Comparison of ENCODE assay signal across 22 cellular contexts in the genomic region with DNA sequence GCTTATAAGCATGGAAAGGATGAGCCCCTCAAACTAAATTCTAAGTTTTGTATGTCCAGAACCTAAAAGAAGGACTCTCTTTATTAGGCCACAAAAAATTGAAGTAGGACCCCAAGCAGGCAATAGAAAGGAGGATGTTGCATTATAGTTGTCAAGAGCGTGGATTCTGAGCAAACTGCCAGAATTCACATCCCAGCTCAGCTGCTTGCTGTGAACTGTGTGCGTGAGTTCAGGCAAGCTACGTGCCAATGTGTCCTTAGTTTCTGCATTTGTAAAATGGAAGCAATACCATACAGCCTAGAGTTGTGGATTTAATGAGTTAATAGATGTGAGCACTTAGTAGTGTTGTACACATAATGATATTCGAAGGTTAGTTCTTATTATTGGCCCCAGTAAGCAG.
"Had no signal": no experiment of that assay in that cellular context is flagged by ENCODE, and none has a peak within 500 bp of the region (broad histone marks: within the 10 kb centered on the region; RNA-seq: fewer than 3 reads in every experiment).

No MANE protein-coding gene starts in this region.

- H3K27ac ChIP-seq: PC-9, RWPE1, SJCRH30, SK-N-MC had no signal

- H3K36me3 ChIP-seq: SJCRH30 had no signal

- ATAC-seq: Panc1, Right ventricle myocardium inferior, SK-N-SH treated with all-trans-retinoic acid at 6 μM for 48 hours had no signal

- H3K4me2 ChIP-seq: PC-9 had no signal

- H3K9me3 ChIP-seq: SJCRH30 had no signal

- H3K27me3 ChIP-seq: SJCRH30 had no signal

- H2AFZ ChIP-seq: PC-9 had no signal

- DNase-seq: Karpas-422, MM.1S, MV-4-11, NCI-H1092, NCI-H1694 treated with DMSO at 0.1 percent for 48 hours, NCI-H187 treated with DMSO at 0.1 percent for 48 hours, NCI-H2029, NCI-H2227 treated with DMSO at 0.1 percent for 48 hours, NCI-H345, NCI-H446, NCI-H510A treated with DMSO at 0.1 percent for 48 hours, NCI-H524 treated with DMSO at 0.1 percent for 48 hours, NCI-H526 treated with DMSO at 0.1 percent for 48 hours, PC-9, SHP77, SIG-M5, SJCRH30 had no signal

- H3K4me3 ChIP-seq: PC-9, SJCRH30, SK-N-MC had no signal
